13 cellular contexts compared by ENCODE assay signal in genomic region chr2:17578466-17578928, GRCh38. TPM values are rescaled to one million over a fixed set of nuclear protein-coding genes. Genes with fewer than 3 reads are reported as not detected.
DNase-seq lines count a peak whose midpoint lies in the region; ATAC-seq, FAIRE-seq and TF ChIP-seq lines count a peak whose summit lies in the region.
"Had no signal": no experiment of that assay in that cellular context is flagged by ENCODE, and none has a peak within 500 bp of the region (broad histone marks: within the 10 kb centered on the region; RNA-seq: fewer than 3 reads in every experiment).

No MANE protein-coding gene starts in this region.

- DNase-seq in GM19239 (ENCODE audit: insufficient read length, low spot score) (no peak), OCI-LY7 (ENCODE audit: low spot score) (peak; percentile 4), pancreas (peak in 2 of 6 donors; percentile 13 to 21), NCI-H1048 (lab: John Stamatoyannopoulos, UW) (no peak), left lung (no peak)
- DNase-seq: activated CD8-positive, alpha-beta memory T cell treated with anti-CD3 and anti-CD28 coated beads, Interleukin-2, amount 50 U/mL, for 48 hours; foreskin keratinocyte; GF-D8; NCI-H187 treated with DMSO at 0.1 percent for 48 hours; stimulated activated CD4-positive, alpha-beta T cell treated with anti-CD3 and anti-CD28 coated beads, Interleukin-15, amount 100 ng/mL, for 24 hours had no signal

- no peaks in the 10 kb centered on the region for H3K4me1 ChIP-seq in OCI-LY7 (ENCODE audit: insufficient read depth, low read length, poor library complexity, severe bottlenecking)
- H3K4me1 ChIP-seq in pancreas, result no peaks in the 10 kb centered on the region
- H3K4me1 ChIP-seq in left lung, result no peaks in the 10 kb centered on the region

- WGBS in pancreas, 2 donors, result 26 to 27% methylated on average over 5 of the region's 5 CpGs

- FAIRE-seq in GM19239 (lab: Jason Lieb, UNC) (peak; percentile 28), pancreas (lab: Jason Lieb, UNC) (no peak)

- BruUV-seq in OCI-LY7 (replicated peaks; lab: Mats Ljungman, UMichigan), result no TSS peak

- CTCF ChIA-PET in OCI-LY7 (lab: Charles Lee; ENCODE audit: unreplicated experiment), result no interaction called here

- H3K27me3 ChIP-seq in pancreas, result no peaks in the 10 kb centered on the region
- H3K27me3 ChIP-seq in left lung, result no peaks in the 10 kb centered on the region
- H3K27me3 ChIP-seq: foreskin keratinocyte had no signal

- H3K27ac ChIP-seq in OCI-LY7 (ENCODE audit: low read depth, low read length, poor library complexity, severe bottlenecking) (no peak overlapping the region), pancreas (no peak overlapping the region), left lung (no peak overlapping the region)

- no peaks in the 10 kb centered on the region for H3K9me2 ChIP-seq in OCI-LY7 (ENCODE audit: insufficient read depth, low read length)

- H4K20me1 ChIP-seq in OCI-LY7 (ENCODE audit: insufficient read depth, low read length), result no peaks in the 10 kb centered on the region

- H3K79me2 ChIP-seq in OCI-LY7 (ENCODE audit: insufficient read depth, low read depth, low read length), result no peaks in the 10 kb centered on the region

- peak; percentile 76 for ATAC-seq in HG02884 (IDR thresholded peaks at IDR 0.05; ENCODE audit: unreplicated experiment)
- peak in 3 of 4 donors; percentile 60 to 85 (median 78) for ATAC-seq in pancreas
- no peak for ATAC-seq in left lung
- ATAC-seq in HG03097 (IDR thresholded peaks at IDR 0.05; ENCODE audit: low FRiP score, unreplicated experiment), result no peak
- ATAC-seq: foreskin keratinocyte had no signal

- H3K4me3 ChIP-seq in OCI-LY7 (ENCODE audit: low read depth, low read length, poor library complexity, severe bottlenecking) (no peak overlapping the region), pancreas (no peak overlapping the region), left lung (no peak overlapping the region)

- H3K9me3 ChIP-seq in OCI-LY7 (ENCODE audit: low read length) (no peaks in the 10 kb centered on the region), pancreas (no peaks in the 10 kb centered on the region), left lung (no peaks in the 10 kb centered on the region)

- H3K36me3 ChIP-seq in OCI-LY7 (ENCODE audit: insufficient read depth, low read length), result no peaks in the 10 kb centered on the region
- H3K36me3 ChIP-seq in pancreas, result no peaks in the 10 kb centered on the region
- H3K36me3 ChIP-seq in left lung, result no peaks in the 10 kb centered on the region

- intact Hi-C loops in OCI-LY7 (cut with micrococcal nuclease; ENCODE audit: unreplicated experiment), result no loop called here
- intact Hi-C loops in pancreas (cut with DNase I), result no loop called here
- intact Hi-C loops in left lung (cut with DNase I), result no loop called here

- TF ChIP-seq CTCF in OCI-LY7 (conservative IDR thresholded peaks at IDR 0.05; ENCODE audit: low read length), result no peak
- TF ChIP-seq CTCF in pancreas (IDR thresholded peaks at IDR 0.05), result no peak
- TF ChIP-seq CTCF in left lung (IDR thresholded peaks at IDR 0.05), result no peak

- no peak overlapping the region for H2AFZ ChIP-seq in OCI-LY7 (ENCODE audit: low read length)

- no peak overlapping the region for H3K4me2 ChIP-seq in OCI-LY7 (ENCODE audit: low read length)

- POLR2A ChIA-PET in OCI-LY7 (lab: Charles Lee), result interaction anchor here (0.6 to 0.9 kb wide), 2 partner anchors 134 to 359 kb away, joined by 3 to 4 read pairs; no protein-coding TSS in a partner anchor

RNA-seq across cellular contexts. Expression of gene VSNL1, which starts 38.0 kb away (rescaled TPM):
- total RNA-seq in OCI-LY7 (2014; rRNA removed; shearing (Covaris generic)), result not detected in 2 replicates
- not detected in 2 replicates for total RNA-seq in OCI-LY7 (2022)
- total RNA-seq in pancreas, result under 1 TPM; 0.09 to 0.92 (median 0.53) TPM
- 1 to 10 TPM in 1 of 2 donors, under 1 TPM in 1; 0.46 to 2.6 TPM for polyA plus RNA-seq in pancreas
- total RNA-seq in left lung, result 1 to 10 TPM; 1.6 to 3.1 TPM
- total RNA-seq: subcutaneous adipose tissue had no signal

Comparison
In these comparisons a context has a peak if more than half of its experiments do, and no peak if none do; other contexts are left out.
1. ATAC-seq: peak in HG02884 (single experiment) and pancreas (3 of 4); none in left lung (single experiment) and HG03097 (single experiment).